In genomic region chr15:42133892-42134502, GRCh38 we compare ENCODE assay signal across 8 cellular contexts.
A peak's percentile ranks its signal among the peaks of the same experiment; 100 is the strongest.
DNase-seq lines count a peak whose midpoint lies in the region; TF ChIP-seq lines count a peak whose summit lies in the region.

No MANE protein-coding gene starts in this region.

- POLR2A ChIA-PET in RWPE1 (lab: Yijun Ruan, JAX; ENCODE audit: low non-redundant PET), result no interaction called here

- no peaks in the 10 kb centered on the region for H3K9me3 ChIP-seq in iPS DF 6.9 (ENCODE audit: control insufficient read depth, insufficient read depth, low read length)

- H3K27ac ChIP-seq in RWPE1, result no peak overlapping the region
- no peak overlapping the region for H3K27ac ChIP-seq in iPS DF 6.9 (ENCODE audit: low read length)

- H3K4me3 ChIP-seq in iPS DF 6.9 (ENCODE audit: low read length), result no peak overlapping the region

- H3K4me1 ChIP-seq in iPS DF 6.9 (ENCODE audit: control insufficient read depth, insufficient read depth, low read length), result no peaks in the 10 kb centered on the region

- WGBS in iPS DF 6.9 (ENCODE audit: insufficient coverage, insufficient read length), result no CpG with 5 or more reads among the region's 11 CpGs

- no peaks in the 10 kb centered on the region for H3K27me3 ChIP-seq in iPS DF 6.9 (ENCODE audit: control insufficient read depth, insufficient read depth, low read length)

- DNase-seq in D341Med (ENCODE audit: low spot score) (peak; percentile 86), HUDEP-2 (lab: John Stamatoyannopoulos, UW; ENCODE audit: unreplicated experiment in 76 of 76) (peak in 46 of 76 experiments; percentile 2 to 65 (median 32)), RWPE1 (ENCODE audit: low spot score) (peak; percentile 64), iPS DF 6.9 (ENCODE audit: low read depth, low spot score) (peak; percentile 61), inferior parietal cortex (ENCODE audit: extremely low spot score) (no peak), middle frontal gyrus (ENCODE audit: extremely low spot score, low spot score) (no peak)
- DNase-seq in activated gamma-delta T cell treated with anti-CD3 and anti-CD28 coated beads, Interleukin-2, amount 50 U/mL, for 16 hours (ENCODE audit: low read depth), result peak; percentile 16
- DNase-seq in stimulated activated CD4-positive, alpha-beta T cell treated with anti-CD3 and anti-CD28 coated beads, TNF-alpha, amount 100 ng/mL, for 1 hour (ENCODE audit: low read depth in 3 of 3, low spot score in 1 of 3), result peak in 2 of 3 donors; percentile 5 to 27

- CTCF ChIA-PET in RWPE1 (lab: Yijun Ruan, JAX), result interaction anchor here (0.5 to 2.2 kb wide), 10 partner anchors 10 to 149 kb away, joined by 3 to 13 read pairs (median 3); partner anchors contain the start of genes PLA2G4D and PLA2G4F

- peak; percentile 70 for TF ChIP-seq CTCF in RWPE1 (conservative IDR thresholded peaks at IDR 0.05; ENCODE audit: low read depth)

- no peaks in the 10 kb centered on the region for H3K36me3 ChIP-seq in iPS DF 6.9 (ENCODE audit: control insufficient read depth, insufficient read depth, low read length)

Comparison
In these comparisons a context has a peak if more than half of its experiments do, and no peak if none do; other contexts are left out.
1. DNase-seq: peak in D341Med (single experiment), HUDEP-2 (46 of 76), RWPE1 (single experiment), activated gamma-delta T cell treated with anti-CD3 and anti-CD28 coated beads, Interleukin-2, amount 50 U/mL, for 16 hours (single experiment), iPS DF 6.9 (single experiment) and stimulated activated CD4-positive, alpha-beta T cell treated with anti-CD3 and anti-CD28 coated beads, TNF-alpha, amount 100 ng/mL, for 1 hour (2 of 3); none in inferior parietal cortex (single experiment) and middle frontal gyrus (single experiment).